In genomic region chr9:127569819-127570401, GRCh38 we compare ENCODE assay signal across 7 cellular contexts. TPM values are rescaled to one million over a fixed set of nuclear protein-coding genes. Genes with fewer than 3 reads are reported as not detected.
A peak's percentile ranks its signal among the peaks of the same experiment; 100 is the strongest.
DNase-seq lines count a peak whose midpoint lies in the region; ATAC-seq and TF ChIP-seq lines count a peak whose summit lies in the region.

No MANE protein-coding gene starts in this region.

- H3K9me3 ChIP-seq in iPS-20b (ENCODE audit: insufficient read depth, low read depth, low read length) (no peaks in the 10 kb centered on the region), stomach (no peaks in the 10 kb centered on the region)

- no peaks in the 10 kb centered on the region for H3K9me3 Mint-ChIP-seq in activated naive CD4-positive, alpha-beta T cell treated with anti-CD3 and anti-CD28 coated beads, Interleukin-2, amount 50 U/mL, for 72 hours

- no peak for TF ChIP-seq CTCF in NB4 (IDR thresholded peaks at IDR 0.05; ENCODE audit: low read depth, low read length)
- TF ChIP-seq CTCF in stomach (IDR thresholded peaks at IDR 0.05) = no peak

- WGBS in stomach, 5 donors = 2 to 25% (median 8%) methylated on average over 4 to 5 of the region's 5 CpGs

- no peak for TF ChIP-seq EP300 in stomach (IDR thresholded peaks at IDR 0.05)

- H3K27ac ChIP-seq in iPS-20b (ENCODE audit: low read length) = peak overlapping the region; percentile 76
- H3K27ac ChIP-seq in stomach = peak overlapping the region; percentile 97 to 99 (median 98)

- intact Hi-C loops in stomach (cut with DNase I; ENCODE audit: low total_unique reads) = no loop called here

- H3K4me3 ChIP-seq in GM08714 (ENCODE audit: low read length) = peak overlapping the region; percentile 30; the same call in 1 of the 2 replicates
- H3K4me3 ChIP-seq in NB4 (ENCODE audit: low read depth, low read length) = no peak overlapping the region
- H3K4me3 ChIP-seq in iPS-20b (ENCODE audit: low read length) = peak overlapping the region; percentile 79
- peak overlapping the region; percentile 80 to 95 (median 86) for H3K4me3 ChIP-seq in stomach

- TF ChIP-seq POLR2A in NB4 (IDR thresholded peaks at IDR 0.05; ENCODE audit: extremely low read depth, insufficient read length) (no peak), stomach (IDR thresholded peaks at IDR 0.05) (no peak)

- H3K36me3 ChIP-seq in iPS-20b (ENCODE audit: insufficient read depth, low read depth, low read length) (no peaks in the 10 kb centered on the region), stomach (peaks cover 5 to 7% (median 5%) of the 10 kb centered on the region in 4 donors)

- peaks cover 22% of the 10 kb centered on the region for H3K4me1 ChIP-seq in iPS-20b (ENCODE audit: insufficient read depth, low read length)
- peaks cover 63 to 79% (median 74%) of the 10 kb centered on the region in 4 donors for H3K4me1 ChIP-seq in stomach

- peak overlapping the region; percentile 57 to 84 for H3K27ac Mint-ChIP-seq in activated naive CD4-positive, alpha-beta T cell treated with anti-CD3 and anti-CD28 coated beads, Interleukin-2, amount 50 U/mL, for 72 hours

- H3K36me3 Mint-ChIP-seq in activated naive CD4-positive, alpha-beta T cell treated with anti-CD3 and anti-CD28 coated beads, Interleukin-2, amount 50 U/mL, for 72 hours = no peaks in the 10 kb centered on the region

- H3K9ac ChIP-seq in iPS-20b (ENCODE audit: low read depth, low read length) = peak overlapping the region; percentile 90; the same call in 1 of the 2 replicates

- DNase-seq in NB4 (ENCODE audit: low read depth) (peak; percentile 31), stomach (no peak)
- no peak for DNase-seq in activated naive CD4-positive, alpha-beta T cell treated with anti-CD3 and anti-CD28 coated beads, Interleukin-2, amount 50 U/mL, for 72 hours (ENCODE audit: low spot score in 2 of 2)
- no peak for DNase-seq in stimulated activated CD4-positive, alpha-beta T cell treated with anti-CD3 and anti-CD28 coated beads, Interleukin-2, amount 100 ng/mL, for 48 hours

- H3K27me3 ChIP-seq in iPS-20b (ENCODE audit: insufficient read depth, low read length) (peaks cover 24% of the 10 kb centered on the region), stomach (peaks cover 0 to 7% (median 0%) of the 10 kb centered on the region in 3 donors)

- ATAC-seq in activated naive CD4-positive, alpha-beta T cell treated with anti-CD3 and anti-CD28 coated beads, Interleukin-2, amount 50 U/mL, for 72 hours = peak; percentile 44 to 69
- no peak for ATAC-seq in GM18867 (IDR thresholded peaks at IDR 0.05; ENCODE audit: unreplicated experiment)

RNA-seq across cellular contexts. Expression of gene STXBP1, which starts 42.2 kb away (rescaled TPM):
- 10 to 100 TPM; 11.4 to 28.0 TPM for total RNA-seq in activated naive CD4-positive, alpha-beta T cell treated with anti-CD3 and anti-CD28 coated beads, Interleukin-2, amount 50 U/mL, for 72 hours
- 10 to 100 TPM; 14.9 to 77.7 (median 31.3) TPM for total RNA-seq in stomach
- polyA plus RNA-seq in stomach = 1 to 10 TPM; 5.2 to 8.7 (median 7.6) TPM
